In genomic region chr3:130892759-130893239, GRCh38 we compare ENCODE assay signal across 8 cellular contexts.
DNase-seq lines count a peak whose midpoint lies in the region; ATAC-seq and TF ChIP-seq lines count a peak whose summit lies in the region.

No MANE protein-coding gene starts in this region.

- H3K27ac ChIP-seq in VCaP (peak overlapping the region; percentile 97), layer of hippocampus (ENCODE audit: low read depth, low read length) (peak overlapping the region; percentile 97)

- TF ChIP-seq CTCF in VCaP (conservative IDR thresholded peaks at IDR 0.05) (peak; percentile 84), choroid plexus epithelial cell (conservative IDR thresholded peaks at IDR 0.05; ENCODE audit: low read depth, low read length) (peak; percentile 81)

- DNase-seq in AG08395 (ENCODE audit: low spot score) (peak; percentile 72), NCI-H2171 (lab: John Stamatoyannopoulos, UW) (peak; percentile 85), choroid plexus epithelial cell (ENCODE audit: low read depth) (peak; percentile 91)
- peak; percentile 49 for DNase-seq in stimulated activated CD4-positive, alpha-beta T cell treated with anti-CD3 and anti-CD28 coated beads, Interleukin-1b, Interleukin-23, amount 100 ng/mL, for 48 hours

- ATAC-seq in GM18858 (IDR thresholded peaks at IDR 0.05; ENCODE audit: unreplicated experiment), result peak; percentile 36
- peak; percentile 47 for ATAC-seq in HG03135 (IDR thresholded peaks at IDR 0.05; ENCODE audit: unreplicated experiment)

- peak overlapping the region; percentile 97 for H3K4me3 ChIP-seq in choroid plexus epithelial cell (ENCODE audit: low read depth, low read length)

- no peaks in the 10 kb centered on the region for H3K27me3 ChIP-seq in layer of hippocampus (ENCODE audit: control insufficient read depth, insufficient read depth, low read length)

Comparison
In these comparisons a context has a peak if more than half of its experiments do, and no peak if none do; other contexts are left out.
1. Peak in every context shown above with its lines: DNase-seq, ATAC-seq, H3K4me3 ChIP-seq and H3K27ac ChIP-seq.